Comparison of ENCODE assay signal across 4 cellular contexts in genomic region chr10:128924918-128925317, GRCh38.
"Had no signal": no experiment of that assay in that cellular context is flagged by ENCODE, and none has a peak within 500 bp of the region (broad histone marks: within the 10 kb centered on the region; RNA-seq: fewer than 3 reads in every experiment).

No MANE protein-coding gene starts in this region.

- DNase-seq: IMR-90, KBM-7 had no signal

- H3K4me3 ChIP-seq: K562 had no signal

- H3K27ac ChIP-seq: HL-60 had no signal
